Comparison of ENCODE assay signal across 17 cellular contexts in genomic region chr3:42127226-42127625, GRCh38.
"Had no signal": no experiment of that assay in that cellular context is flagged by ENCODE, and none has a peak within 500 bp of the region (broad histone marks: within the 10 kb centered on the region; RNA-seq: fewer than 3 reads in every experiment).

No MANE protein-coding gene starts in this region.

- H3K4me3 Mint-ChIP-seq: activated CD4-positive, alpha-beta T cell treated with anti-CD3 and anti-CD28 coated beads, Interleukin-2, amount 10 ng/mL, durations not matched to agents 24 days and 14 days; activated CD8-positive, alpha-beta T cell treated with anti-CD3 and anti-CD28 coated beads for 36 hours; activated naive CD4-positive, alpha-beta T cell treated with anti-CD3 and anti-CD28 coated beads, Interleukin-2, amount 50 U/mL, for 24 hours; activated T-cell treated with anti-CD3 and anti-CD28 coated beads, Interleukin-2, amount 50 U/mL, for 4 hours; central memory CD8-positive, alpha-beta T cell; mesothelial cell of epicardium; nephron progenitor cell had no signal

- H3K9me3 Mint-ChIP-seq: activated CD4-positive, alpha-beta T cell treated with anti-CD3 and anti-CD28 coated beads, Interleukin-2, amount 10 ng/mL, durations not matched to agents 24 days and 14 days; activated CD8-positive, alpha-beta T cell treated with anti-CD3 and anti-CD28 coated beads for 36 hours; activated naive CD4-positive, alpha-beta T cell treated with anti-CD3 and anti-CD28 coated beads, Interleukin-2, amount 50 U/mL, for 24 hours; activated T-cell treated with anti-CD3 and anti-CD28 coated beads, Interleukin-2, amount 50 U/mL, for 4 hours; central memory CD8-positive, alpha-beta T cell; mesothelial cell of epicardium; nephron progenitor cell had no signal

- H3K27ac Mint-ChIP-seq: activated CD4-positive, alpha-beta T cell treated with anti-CD3 and anti-CD28 coated beads, Interleukin-2, amount 10 ng/mL, durations not matched to agents 24 days and 14 days; activated CD8-positive, alpha-beta T cell treated with anti-CD3 and anti-CD28 coated beads for 36 hours; activated naive CD4-positive, alpha-beta T cell treated with anti-CD3 and anti-CD28 coated beads, Interleukin-2, amount 50 U/mL, for 24 hours; mesothelial cell of epicardium; nephron progenitor cell had no signal

- ATAC-seq: activated CD8-positive, alpha-beta T cell treated with anti-CD3 and anti-CD28 coated beads for 36 hours; activated T-cell treated with anti-CD3 and anti-CD28 coated beads, Interleukin-2, amount 50 U/mL, for 4 hours; stimulated activated naive CD8-positive, alpha-beta T cell treated with anti-CD3 and anti-CD28 coated beads, Interleukin-15, Interleukin-2, amounts not matched to agents 100 U/mL and 50 U/mL, for 24 hours had no signal

- DNase-seq: activated CD4-positive, alpha-beta T cell treated with anti-CD3 and anti-CD28 coated beads, Interleukin-2, amount 10 ng/mL, durations not matched to agents 24 days and 14 days; activated CD8-positive, alpha-beta memory T cell treated with anti-CD3 and anti-CD28 coated beads, Interleukin-2, amount 50 U/mL, for 4 hours; activated CD8-positive, alpha-beta T cell treated with anti-CD3 and anti-CD28 coated beads for 36 hours; activated T-cell treated with anti-CD3 and anti-CD28 coated beads, Interleukin-2, amount 50 U/mL, for 4 hours; colonic mucosa; erythroblast; foreskin melanocyte; head of caudate nucleus; nephron progenitor cell; nucleus accumbens; stimulated activated naive CD8-positive, alpha-beta T cell treated with anti-CD3 and anti-CD28 coated beads, Interleukin-15, Interleukin-2, amounts not matched to agents 100 U/mL and 50 U/mL, for 24 hours; substantia nigra; transverse colon; uterus had no signal

- H3K4me1 Mint-ChIP-seq: activated naive CD4-positive, alpha-beta T cell treated with anti-CD3 and anti-CD28 coated beads, Interleukin-2, amount 50 U/mL, for 24 hours had no signal

- H3K27me3 Mint-ChIP-seq: activated CD4-positive, alpha-beta T cell treated with anti-CD3 and anti-CD28 coated beads, Interleukin-2, amount 10 ng/mL, durations not matched to agents 24 days and 14 days; activated CD8-positive, alpha-beta T cell treated with anti-CD3 and anti-CD28 coated beads for 36 hours; activated naive CD4-positive, alpha-beta T cell treated with anti-CD3 and anti-CD28 coated beads, Interleukin-2, amount 50 U/mL, for 24 hours; central memory CD8-positive, alpha-beta T cell had no signal
